In the genomic region with DNA sequence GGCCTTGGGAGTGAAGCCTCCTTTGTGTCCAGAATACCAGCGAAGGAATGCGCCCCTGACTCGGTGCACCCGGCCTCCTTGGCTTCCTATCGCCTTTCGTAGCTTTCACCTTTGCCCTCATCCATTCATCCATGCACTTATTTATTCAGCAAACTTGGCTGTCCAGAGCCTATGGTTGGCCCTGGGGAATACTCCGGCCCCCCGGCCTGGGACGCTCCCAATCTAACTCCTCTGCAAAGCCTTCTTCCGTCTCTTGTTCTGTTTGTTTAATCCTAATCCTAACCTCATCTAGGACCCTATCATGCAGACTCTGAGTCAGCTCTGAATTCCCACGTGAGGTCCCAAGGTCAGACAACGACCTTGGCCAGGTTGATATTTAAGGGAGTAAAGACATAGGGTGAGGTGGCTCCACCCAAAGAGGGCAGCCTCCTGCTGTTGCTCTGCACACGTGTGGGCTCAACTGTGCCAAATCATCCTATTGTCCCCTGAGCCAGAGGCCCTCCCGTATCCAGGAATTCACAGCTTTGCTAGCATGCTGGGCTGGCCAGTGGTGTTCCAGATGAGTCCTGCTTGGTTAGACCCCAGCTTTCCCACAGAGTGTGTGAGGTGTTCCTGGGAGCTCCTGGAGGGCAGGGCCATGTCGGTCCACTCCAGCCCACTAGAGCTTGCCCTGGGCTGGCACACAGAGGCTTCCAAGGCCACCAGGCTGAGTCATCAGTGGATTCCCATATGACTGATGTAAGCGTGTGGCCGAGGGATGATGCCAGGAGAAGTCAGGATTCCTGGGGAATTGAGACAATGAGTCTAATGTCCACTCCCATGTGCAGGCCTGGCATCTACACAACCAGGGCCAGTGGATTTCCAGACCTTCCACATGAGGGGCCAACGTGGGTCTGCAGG, we compare ENCODE assay signal across 15 cellular contexts. TPM values are rescaled to one million over a fixed set of nuclear protein-coding genes. Genes with fewer than 3 reads are reported as not detected.
DNase-seq lines count a peak whose midpoint lies in the region; ATAC-seq and TF ChIP-seq lines count a peak whose summit lies in the region.
"Had no signal": no experiment of that assay in that cellular context is flagged by ENCODE, and none has a peak within 500 bp of the region (broad histone marks: within the 10 kb centered on the region; RNA-seq: fewer than 3 reads in every experiment).

No MANE protein-coding gene starts in this region.

- CTCF ChIA-PET in HCT116 (lab: Charles Lee) = interaction anchor here (1.2 kb wide), 1 partner anchor 20 kb away, joined by 3 read pairs; no protein-coding TSS in a partner anchor
- CTCF ChIA-PET in activated CD4-positive, alpha-beta T cell treated with anti-CD3 and anti-CD28 coated beads for 36 hours (lab: Charles Lee) = no interaction called here

- H3K4me1 ChIP-seq in HCT116 (ENCODE audit: control insufficient read depth in 1 of 2, insufficient read depth in 2 of 2, low read length in 2 of 2) (peaks cover 10 to 19% of the 10 kb centered on the region in 2 experiments), lower lobe of right lung (no peaks in the 10 kb centered on the region)
- H3K4me1 ChIP-seq: uterus had no signal

- TF ChIP-seq RAD21 in HCT116 (IDR thresholded peaks at IDR 0.05; ENCODE audit: low read depth) = no peak

- H3K4me1 Mint-ChIP-seq in activated T-helper 17 cell treated with anti-CD3 and anti-CD28 coated beads, Interleukin-2, amount 50 U/mL, for 72 hours = peaks cover 6% of the 10 kb centered on the region
- H3K4me1 Mint-ChIP-seq in activated CD4-positive, alpha-beta T cell treated with anti-CD3 and anti-CD28 coated beads for 36 hours = peaks cover 5% of the 10 kb centered on the region
- H3K4me1 Mint-ChIP-seq: B cell; stimulated activated naive B cell treated with anti-CD40 and anti-IgM and Interleukin-4, amounts not matched to agents 10 μg/mL and 1 μg/mL and 100 μg/mL, for 72 hours; T-helper 17 cell had no signal

- H3K9ac ChIP-seq in HCT116 (ENCODE audit: low read length) = no peak overlapping the region

- H3K9me2 ChIP-seq in HCT116 (ENCODE audit: insufficient read depth) = no peaks in the 10 kb centered on the region

- H3K79me2 ChIP-seq in HCT116 (ENCODE audit: insufficient read depth, low read length) = no peaks in the 10 kb centered on the region

- ATAC-seq in HCT116 = peak; percentile 48
- ATAC-seq in activated T-helper 17 cell treated with anti-CD3 and anti-CD28 coated beads, Interleukin-2, amount 50 U/mL, for 72 hours (replicated peaks) = no peak
- ATAC-seq in lower lobe of right lung = no peak
- no peak for ATAC-seq in GM21619 (IDR thresholded peaks at IDR 0.05; ENCODE audit: unreplicated experiment)
- ATAC-seq in activated CD4-positive, alpha-beta T cell treated with anti-CD3 and anti-CD28 coated beads for 36 hours = no peak
- ATAC-seq: T-helper 17 cell had no signal

- TF ChIP-seq CTCF in HCT116 (IDR thresholded peaks at IDR 0.05 in 2 of 3, conservative IDR thresholded peaks at IDR 0.05 in 1 of 3; ENCODE audit: borderline replicate concordance in 1 of 3, insufficient read depth in 1 of 3, low read depth in 2 of 3, low read length in 2 of 3) (no peak), lower lobe of right lung (IDR thresholded peaks at IDR 0.05) (no peak)

- H3K9me3 Mint-ChIP-seq in activated T-helper 17 cell treated with anti-CD3 and anti-CD28 coated beads, Interleukin-2, amount 50 U/mL, for 72 hours = no peaks in the 10 kb centered on the region
- H3K9me3 Mint-ChIP-seq in activated CD4-positive, alpha-beta T cell treated with anti-CD3 and anti-CD28 coated beads for 36 hours (ENCODE audit: low read depth) = peaks cover 4% of the 10 kb centered on the region
- H3K9me3 Mint-ChIP-seq: activated CD8-positive, alpha-beta T cell treated with anti-CD3 and anti-CD28 coated beads for 36 hours; stimulated activated naive B cell treated with anti-CD40 and anti-IgM and Interleukin-4, amounts not matched to agents 10 μg/mL and 1 μg/mL and 100 μg/mL, for 72 hours had no signal

- no peak for TF ChIP-seq POLR2A in HCT116 (IDR thresholded peaks at IDR 0.05; ENCODE audit: borderline replicate concordance, extremely low read depth, insufficient read depth, insufficient read length)

- no peaks in the 10 kb centered on the region for H3K27me3 ChIP-seq in HCT116 (ENCODE audit: insufficient read depth, low read length)
- no peaks in the 10 kb centered on the region for H3K27me3 ChIP-seq in lower lobe of right lung (ENCODE audit: low read depth)
- H3K27me3 ChIP-seq: uterus had no signal

- H3K27ac Mint-ChIP-seq in activated T-helper 17 cell treated with anti-CD3 and anti-CD28 coated beads, Interleukin-2, amount 50 U/mL, for 72 hours = peak overlapping the region; percentile 30
- no peak overlapping the region for H3K27ac Mint-ChIP-seq in activated CD4-positive, alpha-beta T cell treated with anti-CD3 and anti-CD28 coated beads for 36 hours
- H3K27ac Mint-ChIP-seq: B cell; stimulated activated naive B cell treated with anti-CD40 and anti-IgM and Interleukin-4, amounts not matched to agents 10 μg/mL and 1 μg/mL and 100 μg/mL, for 72 hours; T-helper 17 cell had no signal

- DNase-seq in AG08396 (ENCODE audit: low spot score) = peak; percentile 29
- no peak for DNase-seq in HCT116 (ENCODE audit: low read depth, low spot score)
- peak; percentile 18 for DNase-seq in lower lobe of right lung
- DNase-seq in activated CD4-positive, alpha-beta T cell treated with anti-CD3 and anti-CD28 coated beads for 36 hours = no peak
- DNase-seq in NCI-H1048 (lab: John Stamatoyannopoulos, UW) = no peak
- no peak for DNase-seq in HT-29 (ENCODE audit: low spot score)
- DNase-seq: NCI-H1092; stimulated activated CD4-positive, alpha-beta T cell treated with anti-CD3 and anti-CD28 coated beads, Interleukin-4, amount 100 ng/mL, for 4 hours; stimulated activated naive B cell treated with anti-CD40 and anti-IgM and Interleukin-4, amounts not matched to agents 10 μg/mL and 1 μg/mL and 100 μg/mL, for 72 hours; T-helper 17 cell; uterus had no signal

- RAD21 ChIA-PET in HCT116 (lab: Charles Lee; ENCODE audit: low non-redundant PET in 1 of 2, low total read pairs in 2 of 2, uncharacterized antibody in 2 of 2, unreplicated experiment in 2 of 2) = no interaction called here

- BruUV-seq in HCT116 (replicated peaks; lab: Mats Ljungman, UMichigan) = no TSS peak

- H3K4me3 ChIP-seq in HCT116 (replicated peaks in 1 of 2; ENCODE audit: low read depth in 1 of 2, low read length in 2 of 2) (no peak overlapping the region), lower lobe of right lung (no peak overlapping the region)
- H3K4me3 ChIP-seq: uterus had no signal

- no peaks in the 10 kb centered on the region for H3K36me3 Mint-ChIP-seq in activated T-helper 17 cell treated with anti-CD3 and anti-CD28 coated beads, Interleukin-2, amount 50 U/mL, for 72 hours (ENCODE audit: low read depth)
- H3K36me3 Mint-ChIP-seq in activated CD4-positive, alpha-beta T cell treated with anti-CD3 and anti-CD28 coated beads for 36 hours (ENCODE audit: low read depth) = no peaks in the 10 kb centered on the region
- H3K36me3 Mint-ChIP-seq: stimulated activated naive B cell treated with anti-CD40 and anti-IgM and Interleukin-4, amounts not matched to agents 10 μg/mL and 1 μg/mL and 100 μg/mL, for 72 hours had no signal

- no peaks in the 10 kb centered on the region for H3K27me3 Mint-ChIP-seq in activated T-helper 17 cell treated with anti-CD3 and anti-CD28 coated beads, Interleukin-2, amount 50 U/mL, for 72 hours
- no peaks in the 10 kb centered on the region for H3K27me3 Mint-ChIP-seq in activated CD4-positive, alpha-beta T cell treated with anti-CD3 and anti-CD28 coated beads for 36 hours
- H3K27me3 Mint-ChIP-seq: activated CD8-positive, alpha-beta T cell treated with anti-CD3 and anti-CD28 coated beads for 36 hours; B cell; stimulated activated naive B cell treated with anti-CD40 and anti-IgM and Interleukin-4, amounts not matched to agents 10 μg/mL and 1 μg/mL and 100 μg/mL, for 72 hours; T-helper 17 cell had no signal

- H3K9me3 ChIP-seq in HCT116 (ENCODE audit: control insufficient read depth in 1 of 2, insufficient read depth in 1 of 2, low read depth in 1 of 2, low read length in 2 of 2) (no peaks in the 10 kb centered on the region), lower lobe of right lung (no peaks in the 10 kb centered on the region)
- H3K9me3 ChIP-seq: uterus had no signal

- no peak overlapping the region for H3K4me3 Mint-ChIP-seq in activated T-helper 17 cell treated with anti-CD3 and anti-CD28 coated beads, Interleukin-2, amount 50 U/mL, for 72 hours
- no peak overlapping the region for H3K4me3 Mint-ChIP-seq in activated CD4-positive, alpha-beta T cell treated with anti-CD3 and anti-CD28 coated beads for 36 hours
- H3K4me3 Mint-ChIP-seq: activated CD8-positive, alpha-beta T cell treated with anti-CD3 and anti-CD28 coated beads for 36 hours; B cell; stimulated activated naive B cell treated with anti-CD40 and anti-IgM and Interleukin-4, amounts not matched to agents 10 μg/mL and 1 μg/mL and 100 μg/mL, for 72 hours; T-helper 17 cell had no signal

- POLR2A ChIA-PET in HCT116 (lab: Charles Lee) = no interaction called here
- POLR2A ChIA-PET in activated CD4-positive, alpha-beta T cell treated with anti-CD3 and anti-CD28 coated beads for 36 hours (lab: Charles Lee) = no interaction called here

- H3K27ac ChIP-seq in HCT116 (ENCODE audit: low read depth, low read length) (no peak overlapping the region), lower lobe of right lung (no peak overlapping the region)
- H3K27ac ChIP-seq: uterus had no signal

- peak overlapping the region; percentile 44 for H3K4me2 ChIP-seq in HCT116 (ENCODE audit: low read length)

- no peaks in the 10 kb centered on the region for H4K20me1 ChIP-seq in HCT116 (ENCODE audit: insufficient read depth)

- H3K36me3 ChIP-seq in HCT116 (ENCODE audit: control insufficient read depth in 1 of 2, insufficient read depth in 2 of 2, low read length in 2 of 2) = no peaks in the 10 kb centered on the region
- H3K36me3 ChIP-seq in lower lobe of right lung = no peaks in the 10 kb centered on the region
- H3K36me3 ChIP-seq: uterus had no signal

- intact Hi-C loops in HCT116 (cut with micrococcal nuclease) (no loop called here), lower lobe of right lung (cut with DNase I) (no loop called here)
- intact Hi-C loops in activated CD4-positive, alpha-beta T cell treated with anti-CD3 and anti-CD28 coated beads for 36 hours (cut with DNase I, micrococcal nuclease) = no loop called here

- H2AFZ ChIP-seq in HCT116 (ENCODE audit: low read depth, low read length, poor library complexity, severe bottlenecking) = no peak overlapping the region

TF ChIP-seq in HCT116, 20 proteins besides CTCF, POLR2A, EP300 and RAD21 (continues in another document):
- no peak for TF ChIP-seq TCF7L2 (IDR thresholded peaks at IDR 0.05; ENCODE audit: borderline replicate concordance, extremely low read depth, insufficient read depth, insufficient read length)
- 0 out of 2 replicates have a peak, but pooled peaks have one; percentile 4 for TF ChIP-seq SP1 (IDR thresholded peaks at IDR 0.05; ENCODE audit: low read depth)
- TF ChIP-seq EZH2 (IDR thresholded peaks at IDR 0.05) = no peak

RNA-seq across cellular contexts. Expression of a gene that starts 6.5 kb away (rescaled TPM):
- total RNA-seq in HCT116 (2021; ENCODE audit: unreplicated experiment) (29.3 TPM), lower lobe of right lung (1.0 TPM)
- 14.7 and 18.4 TPM in 2 replicates for polyA plus RNA-seq in HCT116 (2012)
- 10 to 100 TPM; 20.1 to 31.5 TPM for total RNA-seq in activated T-helper 17 cell treated with anti-CD3 and anti-CD28 coated beads, Interleukin-2, amount 50 U/mL, for 72 hours
- total RNA-seq in activated CD4-positive, alpha-beta T cell treated with anti-CD3 and anti-CD28 coated beads for 36 hours = 10 to 100 TPM; 29.4 to 30.4 TPM
- 20.1 and 29.1 TPM in 2 replicates for total RNA-seq in HT-29 (2014; rRNA removed; shearing (Covaris generic))

Comparison
In these comparisons a context has a peak if more than half of its experiments do, and no peak if none do; other contexts are left out.
1. DNase-seq: peak in AG08396 (single experiment) and lower lobe of right lung (single experiment); none in HCT116 (single experiment), activated CD4-positive, alpha-beta T cell treated with anti-CD3 and anti-CD28 coated beads for 36 hours (single experiment), NCI-H1048 (single experiment) and HT-29 (single experiment).
2. RNA of a gene that starts 6.5 kb away (total RNA-seq): 20.1 to 31.5 TPM in activated T-helper 17 cell treated with anti-CD3 and anti-CD28 coated beads, Interleukin-2, amount 50 U/mL, for 72 hours, 29.4 to 30.4 TPM in activated CD4-positive, alpha-beta T cell treated with anti-CD3 and anti-CD28 coated beads for 36 hours, 29.3 TPM in HCT116 (single experiment) and 20.1 to 29.1 TPM in HT-29; 1.0 TPM in lower lobe of right lung (single experiment); every median in the first group is over 10 times any median in the second.